Comparison of ENCODE assay signal across 26 cellular contexts in genomic region chr2:215441560-215442391, GRCh38. TPM values are rescaled to one million over a fixed set of nuclear protein-coding genes. Genes with fewer than 3 reads are reported as not detected.
DNase-seq lines count a peak whose midpoint lies in the region; FAIRE-seq and TF ChIP-seq lines count a peak whose summit lies in the region.
"Had no signal": no experiment of that assay in that cellular context is flagged by ENCODE, and none has a peak within 500 bp of the region (broad histone marks: within the 10 kb centered on the region; RNA-seq: fewer than 3 reads in every experiment).

No MANE protein-coding gene starts in this region.

- no peak overlapping the region for H3K9ac ChIP-seq in endothelial cell of umbilical vein (replicated peaks; ENCODE audit: extremely low read depth, insufficient read depth, low read length)
- no peak overlapping the region for H3K9ac ChIP-seq in Karpas-422 (ENCODE audit: low read length)

- H3K9me3 Mint-ChIP-seq in nephron progenitor cell: no peaks in the 10 kb centered on the region
- H3K9me3 Mint-ChIP-seq: activated naive CD4-positive, alpha-beta T cell treated with anti-CD3 and anti-CD28 coated beads, Interleukin-2, amount 50 U/mL, for 72 hours; CD4-positive, alpha-beta T cell; stimulated activated memory B cell treated with anti-CD40 and anti-IgM and Interleukin-4, amounts not matched to agents 10 μg/mL and 1 μg/mL and 100 μg/mL, for 72 hours had no signal

- peak overlapping the region; percentile 32 for H3K27ac Mint-ChIP-seq in nephron progenitor cell
- H3K27ac Mint-ChIP-seq: activated naive CD4-positive, alpha-beta T cell treated with anti-CD3 and anti-CD28 coated beads, Interleukin-2, amount 50 U/mL, for 72 hours; CD4-positive, alpha-beta T cell; stimulated activated memory B cell treated with anti-CD40 and anti-IgM and Interleukin-4, amounts not matched to agents 10 μg/mL and 1 μg/mL and 100 μg/mL, for 72 hours had no signal

- peaks cover 37% of the 10 kb centered on the region for H3K4me1 Mint-ChIP-seq in nephron progenitor cell

- H3K4me1 ChIP-seq in endothelial cell of umbilical vein (ENCODE audit: control insufficient read depth, extremely low read depth, insufficient read depth, low read length): peaks cover 20% of the 10 kb centered on the region
- H3K4me1 ChIP-seq in Karpas-422 (ENCODE audit: low read length): peaks cover 12% of the 10 kb centered on the region

- no peak for FAIRE-seq in endothelial cell of umbilical vein (lab: Jason Lieb, UNC)
- FAIRE-seq: endometrium had no signal

- H2AFZ ChIP-seq in endothelial cell of umbilical vein (ENCODE audit: low read depth, low read length) (peak overlapping the region; percentile 64), Karpas-422 (ENCODE audit: low read length) (no peak overlapping the region)

- H3K4me2 ChIP-seq in endothelial cell of umbilical vein (ENCODE audit: insufficient read depth, low read length) (no peak overlapping the region), Karpas-422 (ENCODE audit: low read depth, low read length, poor library complexity, severe bottlenecking) (no peak overlapping the region)

- H3K9me3 ChIP-seq in endothelial cell of umbilical vein (replicated peaks; ENCODE audit: control insufficient read depth, insufficient read depth, low read length) (no peaks in the 10 kb centered on the region), Karpas-422 (ENCODE audit: low read length) (no peaks in the 10 kb centered on the region)
- H3K9me3 ChIP-seq: body of pancreas, sigmoid colon, thoracic aorta had no signal

- BruUV-seq in endothelial cell of umbilical vein (replicated peaks; lab: Mats Ljungman, UMichigan): no TSS peak

- H3K27me3 ChIP-seq in endothelial cell of umbilical vein (ENCODE audit: control insufficient read depth in 2 of 2, insufficient read depth in 2 of 2, low read length in 2 of 2) (no peaks in the 10 kb centered on the region), Karpas-422 (ENCODE audit: low read length) (no peaks in the 10 kb centered on the region)
- H3K27me3 ChIP-seq: body of pancreas, sigmoid colon had no signal

- H3K79me2 ChIP-seq in endothelial cell of umbilical vein (ENCODE audit: control insufficient read depth, insufficient read depth, low read length): no peaks in the 10 kb centered on the region
- no peaks in the 10 kb centered on the region for H3K79me2 ChIP-seq in Karpas-422 (ENCODE audit: low read length)

- intact Hi-C loops in endothelial cell of umbilical vein (cut with micrococcal nuclease): no loop called here

- H4K20me1 ChIP-seq in endothelial cell of umbilical vein (replicated peaks; ENCODE audit: control insufficient read depth, extremely low read depth, insufficient read depth, low read length): no peaks in the 10 kb centered on the region
- no peaks in the 10 kb centered on the region for H4K20me1 ChIP-seq in Karpas-422 (ENCODE audit: insufficient read depth, low read depth, low read length)

- H3K9me2 ChIP-seq in Karpas-422 (replicated peaks; ENCODE audit: insufficient read depth, low read length): no peaks in the 10 kb centered on the region

- DNase-seq in AG10803 (ENCODE audit: low read depth): peak; percentile 98
- peak; percentile 80 for DNase-seq in M059J (ENCODE audit: low read depth)
- DNase-seq in endothelial cell of umbilical vein (ENCODE audit: low read depth, low spot score): no peak
- no peak for DNase-seq in nephron progenitor cell
- DNase-seq in activated CD4-positive, alpha-beta T cell treated with anti-CD3 and anti-CD28 coated beads for 4 hours: no peak
- DNase-seq in COLO829 (ENCODE audit: low spot score): no peak
- DNase-seq in Kasumi-1 (lab: John Stamatoyannopoulos, UW): no peak
- DNase-seq in Karpas-422: no peak
- DNase-seq: ACHN; activated CD4-positive, alpha-beta T cell treated with anti-CD3 and anti-CD28 coated beads for 48 hours; body of pancreas; CD4-positive, alpha-beta T cell; cortex of kidney; DMS79; foreskin melanocyte; hippocampal formation; islet precursor cell; NCI-H1694; NCI-H2227 treated with DMSO at 0.1 percent for 48 hours; NCI-H748 treated with DMSO at 0.1 percent for 48 hours; SHP77 treated with DMSO at 0.1 percent for 48 hours; sigmoid colon had no signal

- dilution Hi-C loops in endothelial cell of umbilical vein (cut with MboI; ENCODE audit: extremely low pct_ligation_motif_present, low sequenced_read_pairs): no loop called here

- no peaks in the 10 kb centered on the region for H3K9me1 ChIP-seq in endothelial cell of umbilical vein (replicated peaks; ENCODE audit: control insufficient read depth, extremely low read depth, insufficient read depth, low read length)

- H3K4me3 ChIP-seq in AG10803 (ENCODE audit: low read length) (no peak overlapping the region), endothelial cell of umbilical vein (replicated peaks in 1 of 3; ENCODE audit: insufficient read depth in 1 of 3, low read depth in 1 of 3, low read length in 3 of 3) (no peak overlapping the region), Karpas-422 (ENCODE audit: low read length) (no peak overlapping the region)
- H3K4me3 ChIP-seq: body of pancreas, sigmoid colon, thoracic aorta had no signal

- H3K27ac ChIP-seq in endothelial cell of umbilical vein (ENCODE audit: insufficient read depth, low read depth, low read length) (no peak overlapping the region), Karpas-422 (ENCODE audit: low read length) (no peak overlapping the region)
- H3K27ac ChIP-seq: body of pancreas, sigmoid colon, thoracic aorta had no signal

- POLR2A ChIA-PET in endothelial cell of umbilical vein (lab: Charles Lee): no interaction called here

- no peaks in the 10 kb centered on the region for H3K27me3 Mint-ChIP-seq in nephron progenitor cell (ENCODE audit: low read depth, poor library complexity)

- H3K4me3 Mint-ChIP-seq in nephron progenitor cell: no peak overlapping the region
- H3K4me3 Mint-ChIP-seq: CD4-positive, alpha-beta T cell; stimulated activated memory B cell treated with anti-CD40 and anti-IgM and Interleukin-4, amounts not matched to agents 10 μg/mL and 1 μg/mL and 100 μg/mL, for 72 hours had no signal

- CTCF ChIA-PET in endothelial cell of umbilical vein (lab: Charles Lee): interaction anchor here (1.6 to 2.5 kb wide), 2 partner anchors 12 to 387 kb away, joined by 4 to 9 read pairs; no protein-coding TSS in a partner anchor

- no peak for TF ChIP-seq CTCF in AG10803 (conservative IDR thresholded peaks at IDR 0.05; ENCODE audit: low read length)
- TF ChIP-seq CTCF in endothelial cell of umbilical vein (IDR thresholded peaks at IDR 0.05; ENCODE audit: extremely low read depth in 1 of 2, insufficient read depth in 1 of 2, low read depth in 1 of 2, low read length in 2 of 2): no peak
- no peak for TF ChIP-seq CTCF in nephron progenitor cell (IDR thresholded peaks at IDR 0.05)

- TF ChIP-seq POLR2A in endothelial cell of umbilical vein (IDR thresholded peaks at IDR 0.05; ENCODE audit: low read depth, low read length): no peak

- H3K36me3 Mint-ChIP-seq in nephron progenitor cell (ENCODE audit: low read depth): no peaks in the 10 kb centered on the region
- H3K36me3 Mint-ChIP-seq: activated naive CD4-positive, alpha-beta T cell treated with anti-CD3 and anti-CD28 coated beads, Interleukin-2, amount 50 U/mL, for 72 hours; stimulated activated memory B cell treated with anti-CD40 and anti-IgM and Interleukin-4, amounts not matched to agents 10 μg/mL and 1 μg/mL and 100 μg/mL, for 72 hours had no signal

- H3K36me3 ChIP-seq in endothelial cell of umbilical vein (ENCODE audit: control insufficient read depth in 2 of 2, extremely low read depth in 1 of 2, insufficient read depth in 2 of 2, low read length in 2 of 2): no peaks in the 10 kb centered on the region
- H3K36me3 ChIP-seq in Karpas-422 (ENCODE audit: insufficient read depth, low read length): no peaks in the 10 kb centered on the region
- H3K36me3 ChIP-seq: sigmoid colon, thoracic aorta had no signal

TF ChIP-seq in endothelial cell of umbilical vein, 7 proteins besides CTCF, POLR2A, EP300 and RAD21:
- TF ChIP-seq FOS (IDR thresholded peaks at IDR 0.05; ENCODE audit: borderline replicate concordance, insufficient read depth, low read length) (no peak), EZH2 (IDR thresholded peaks at IDR 0.05; ENCODE audit: borderline replicate concordance, low read depth, low read length, severe bottlenecking) (no peak), MAX (IDR thresholded peaks at IDR 0.05; ENCODE audit: insufficient read depth, insufficient read length) (no peak), POLR2AphosphoS5 (IDR thresholded peaks at IDR 0.05; ENCODE audit: insufficient read depth, low read depth, low read length) (no peak), MYC (IDR thresholded peaks at IDR 0.05; ENCODE audit: low read depth, low read length) (no peak), JUN (IDR thresholded peaks at IDR 0.05; ENCODE audit: borderline replicate concordance, insufficient read depth, insufficient read length, low read depth) (no peak), GATA2 (IDR thresholded peaks at IDR 0.05; ENCODE audit: insufficient read depth, insufficient read length, low read depth, low read length) (no peak)
TF ChIP-seq in endothelial cell of umbilical vein: peak in this region for 0.

RNA-seq across cellular contexts. Expression of gene FN1, which starts 5.9 kb away (rescaled TPM):
- total RNA-seq in M059J (2014; rRNA removed; shearing (Covaris generic)): 610 and 990 TPM in 2 replicates
- 3,221 and 3,760 TPM in 2 replicates for total RNA-seq in endothelial cell of umbilical vein
- 3,104 and 3,740 TPM in 2 replicates for polyA plus RNA-seq in endothelial cell of umbilical vein
- polyA plus RNA-seq in endothelial cell of umbilical vein (2011; cell fraction: cytosol; rRNA removed): 4,183 and 4,734 TPM in 2 replicates
- 6,337 and 9,411 TPM in 2 replicates for polyA plus RNA-seq in endothelial cell of umbilical vein (2011; cell fraction: nucleus; rRNA removed)
- polyA plus RNA-seq in endothelial cell of umbilical vein (2012): 2,544 and 4,436 TPM in 2 replicates
- 7,217 and 10,015 TPM in 2 replicates for polyA minus RNA-seq in endothelial cell of umbilical vein
- not detected for polyA minus RNA-seq in endothelial cell of umbilical vein (2011; cell fraction: cytosol; rRNA and poly(A)+ RNA removed)
- 4,515 and 6,029 TPM in 2 replicates for polyA minus RNA-seq in endothelial cell of umbilical vein (2011; cell fraction: nucleus; rRNA and poly(A)+ RNA removed)
- total RNA-seq in Karpas-422 (2014; rRNA removed; shearing (Covaris generic); ENCODE audit: low replicate concordance): 0.32 and 0.67 TPM in 2 replicates

Comparison
In these comparisons a context has a peak if more than half of its experiments do, and no peak if none do; other contexts are left out.
1. DNase-seq: peak in AG10803 (single experiment) and M059J (single experiment); none in endothelial cell of umbilical vein (single experiment), nephron progenitor cell (single experiment), activated CD4-positive, alpha-beta T cell treated with anti-CD3 and anti-CD28 coated beads for 4 hours (0 of 2), COLO829 (single experiment), Kasumi-1 (0 of 2) and Karpas-422 (single experiment).
2. RNA of gene FN1, which starts 5.9 kb away (total RNA-seq): 3,221 to 3,760 TPM in endothelial cell of umbilical vein and 610 to 990 TPM in M059J; 0.32 to 0.67 TPM in Karpas-422; every median in the first group is over 100 times any median in the second.